In genomic region chrX:122739770-122740169, GRCh38 we compare ENCODE assay signal across 21 cellular contexts.
DNase-seq lines count a peak whose midpoint lies in the region; ATAC-seq and TF ChIP-seq lines count a peak whose summit lies in the region.
"Had no signal": no experiment of that assay in that cellular context is flagged by ENCODE, and none has a peak within 500 bp of the region (broad histone marks: within the 10 kb centered on the region; RNA-seq: fewer than 3 reads in every experiment).

No MANE protein-coding gene starts in this region.

- in situ Hi-C loops in mammary epithelial cell (cut with MboI; ENCODE audit: low sequenced_read_pairs in 2 of 2) = no loop called here
- in situ Hi-C loops in SK-MEL-5 (cut with HindIII; ENCODE audit: low pct_unique_long_range_greater_than_20kb, low sequenced_read_pairs) = no loop called here

- intact Hi-C loops in MCF 10A (cut with micrococcal nuclease) = no loop called here
- intact Hi-C loops in mammary epithelial cell (cut with micrococcal nuclease) = no loop called here

- CTCF ChIA-PET in MCF 10A (lab: Yijun Ruan, JAX) = no interaction called here
- CTCF ChIA-PET in mammary epithelial cell (lab: Charles Lee; ENCODE audit: low non-redundant PET) = interaction anchor here (0.7 kb wide), 1 partner anchor 208 kb away, joined by 3 read pairs; no protein-coding TSS in a partner anchor

- no peak overlapping the region for H3K27ac Mint-ChIP-seq in MCF 10A (ENCODE audit: low read depth, unreplicated experiment)
- H3K27ac Mint-ChIP-seq: activated CD8-positive, alpha-beta T cell treated with anti-CD3 and anti-CD28 coated beads for 36 hours; activated naive CD8-positive, alpha-beta T cell treated with anti-CD3 and anti-CD28 coated beads, Interleukin-2, amount 10 ng/mL, durations not matched to agents 7 days and 5 days; CD8-positive, alpha-beta T cell; stimulated activated naive CD8-positive, alpha-beta T cell treated with anti-CD3 and anti-CD28 coated beads, Interleukin-15, amount 100 ng/mL, for 72 hours had no signal

- H3K4me3 ChIP-seq in mammary epithelial cell (replicated peaks in 1 of 3; ENCODE audit: insufficient read depth in 1 of 3, low read depth in 2 of 3, low read length in 3 of 3) = no peak overlapping the region
- H3K4me3 ChIP-seq: breast epithelium, upper lobe of left lung had no signal

- H2AFZ ChIP-seq in mammary epithelial cell (ENCODE audit: low read depth, low read length) = no peak overlapping the region

- ATAC-seq in GM18517 (IDR thresholded peaks at IDR 0.05; ENCODE audit: unreplicated experiment) (no peak), GM18909 (IDR thresholded peaks at IDR 0.05; ENCODE audit: poor library complexity, unreplicated experiment) (no peak)
- ATAC-seq: activated CD8-positive, alpha-beta T cell treated with anti-CD3 and anti-CD28 coated beads for 36 hours; activated T-cell treated with anti-CD3 and anti-CD28 coated beads, Interleukin-2, amount 50 U/mL, for 4 hours; CD8-positive, alpha-beta T cell; sciatic nerve; stimulated activated naive CD8-positive, alpha-beta T cell treated with anti-CD3 and anti-CD28 coated beads, Interleukin-15, amount 100 ng/mL, for 72 hours had no signal

- DNase-seq in MCF 10A (ENCODE audit: unreplicated experiment) = peak; percentile 1
- no peak for DNase-seq in mammary epithelial cell
- DNase-seq in SK-MEL-5 (ENCODE audit: low read depth, low spot score) = peak; percentile 2
- peak; percentile 0 for DNase-seq in globus pallidus (ENCODE audit: low spot score)
- no peak for DNase-seq in activated CD4-positive, alpha-beta T cell treated with anti-CD3 and anti-CD28 coated beads for 48 hours
- no peak for DNase-seq in activated CD4-positive, alpha-beta T cell treated with anti-CD3 and anti-CD28 coated beads for 4 hours
- DNase-seq: activated CD8-positive, alpha-beta T cell treated with anti-CD3 and anti-CD28 coated beads for 36 hours; activated naive CD8-positive, alpha-beta T cell treated with anti-CD3 and anti-CD28 coated beads, Interleukin-2, amount 10 ng/mL, durations not matched to agents 7 days and 5 days; activated T-cell treated with anti-CD3 and anti-CD28 coated beads, Interleukin-2, amount 50 U/mL, for 4 hours; CD8-positive, alpha-beta T cell; KG1; NCI-H1092 treated with DMSO at 0.1 percent for 48 hours; NCI-H774; nucleus accumbens; stimulated activated naive CD8-positive, alpha-beta T cell treated with anti-CD3 and anti-CD28 coated beads, Interleukin-15, amount 100 ng/mL, for 72 hours; upper lobe of left lung had no signal

- dilution Hi-C loops in mammary epithelial cell (cut with HindIII; ENCODE audit: low sequenced_read_pairs) = no loop called here

- TF ChIP-seq CTCF in MCF 10A (IDR thresholded peaks at IDR 0.05; ENCODE audit: unreplicated experiment) (no peak), mammary epithelial cell (conservative IDR thresholded peaks at IDR 0.05 in 1 of 2, IDR thresholded peaks at IDR 0.05 in 1 of 2; ENCODE audit: extremely low read depth in 1 of 2, insufficient read depth in 1 of 2, low read depth in 1 of 2, low read length in 2 of 2) (peak in 1 of 2 donors; percentile 50)

- no peak overlapping the region for H3K4me2 ChIP-seq in mammary epithelial cell (ENCODE audit: insufficient read depth, low read depth, low read length)

- peaks cover 7% of the 10 kb centered on the region for H3K36me3 Mint-ChIP-seq in MCF 10A (ENCODE audit: insufficient read depth, unreplicated experiment)
- H3K36me3 Mint-ChIP-seq: activated naive CD8-positive, alpha-beta T cell treated with anti-CD3 and anti-CD28 coated beads, Interleukin-2, amount 10 ng/mL, durations not matched to agents 7 days and 5 days; CD8-positive, alpha-beta T cell had no signal

- no peak overlapping the region for H3K27ac ChIP-seq in mammary epithelial cell (ENCODE audit: insufficient read depth, low read depth, low read length)
- H3K27ac ChIP-seq: breast epithelium, HL-60, upper lobe of left lung had no signal

- no peaks in the 10 kb centered on the region for H3K36me3 ChIP-seq in mammary epithelial cell (ENCODE audit: insufficient read depth, low read length)
- H3K36me3 ChIP-seq: breast epithelium, upper lobe of left lung had no signal

- no peaks in the 10 kb centered on the region for H3K79me2 ChIP-seq in mammary epithelial cell (ENCODE audit: insufficient read depth, low read length)

- no peaks in the 10 kb centered on the region for H3K4me1 ChIP-seq in mammary epithelial cell (ENCODE audit: insufficient read depth, low read length)
- H3K4me1 ChIP-seq: breast epithelium, upper lobe of left lung had no signal

- H3K9ac ChIP-seq in mammary epithelial cell (ENCODE audit: insufficient read depth, low read length) = no peak overlapping the region

- H3K27me3 ChIP-seq in mammary epithelial cell (ENCODE audit: insufficient read depth, low read length) = no peaks in the 10 kb centered on the region
- H3K27me3 ChIP-seq: breast epithelium, upper lobe of left lung had no signal

- no peaks in the 10 kb centered on the region for H3K4me1 Mint-ChIP-seq in MCF 10A (ENCODE audit: insufficient read depth, unreplicated experiment)
- H3K4me1 Mint-ChIP-seq: activated naive CD8-positive, alpha-beta T cell treated with anti-CD3 and anti-CD28 coated beads, Interleukin-2, amount 10 ng/mL, durations not matched to agents 7 days and 5 days; stimulated activated naive CD8-positive, alpha-beta T cell treated with anti-CD3 and anti-CD28 coated beads, Interleukin-15, amount 100 ng/mL, for 72 hours had no signal

- H3K9me3 Mint-ChIP-seq in MCF 10A (ENCODE audit: unreplicated experiment) = peaks cover 19% of the 10 kb centered on the region
- H3K9me3 Mint-ChIP-seq: activated CD8-positive, alpha-beta T cell treated with anti-CD3 and anti-CD28 coated beads for 36 hours; activated naive CD8-positive, alpha-beta T cell treated with anti-CD3 and anti-CD28 coated beads, Interleukin-2, amount 10 ng/mL, durations not matched to agents 7 days and 5 days; stimulated activated naive CD8-positive, alpha-beta T cell treated with anti-CD3 and anti-CD28 coated beads, Interleukin-15, amount 100 ng/mL, for 72 hours had no signal

- no peaks in the 10 kb centered on the region for H3K27me3 Mint-ChIP-seq in MCF 10A (ENCODE audit: insufficient read depth, unreplicated experiment)
- H3K27me3 Mint-ChIP-seq: activated CD8-positive, alpha-beta T cell treated with anti-CD3 and anti-CD28 coated beads for 36 hours; activated naive CD8-positive, alpha-beta T cell treated with anti-CD3 and anti-CD28 coated beads, Interleukin-2, amount 10 ng/mL, durations not matched to agents 7 days and 5 days; stimulated activated naive CD8-positive, alpha-beta T cell treated with anti-CD3 and anti-CD28 coated beads, Interleukin-15, amount 100 ng/mL, for 72 hours had no signal

- WGBS in mammary epithelial cell (ENCODE audit: low coverage, missing lambda C conversion rate) = 0% methylated on average over 1 of the region's 1 CpG

- H4K20me1 ChIP-seq in mammary epithelial cell (ENCODE audit: insufficient read depth, low read length) = no peaks in the 10 kb centered on the region

- no peaks in the 10 kb centered on the region for H3K9me3 ChIP-seq in mammary epithelial cell (replicated peaks; ENCODE audit: insufficient read depth, low read length)
- H3K9me3 ChIP-seq: upper lobe of left lung had no signal

- BruUV-seq in MCF 10A (replicated peaks; lab: Mats Ljungman, UMichigan) = no TSS peak
- BruUV-seq in mammary epithelial cell (replicated peaks; lab: Mats Ljungman, UMichigan) = no TSS peak

- H3K4me3 Mint-ChIP-seq in MCF 10A (ENCODE audit: unreplicated experiment) = no peak overlapping the region
- H3K4me3 Mint-ChIP-seq: activated CD8-positive, alpha-beta T cell treated with anti-CD3 and anti-CD28 coated beads for 36 hours; activated naive CD8-positive, alpha-beta T cell treated with anti-CD3 and anti-CD28 coated beads, Interleukin-2, amount 10 ng/mL, durations not matched to agents 7 days and 5 days; activated T-cell treated with anti-CD3 and anti-CD28 coated beads, Interleukin-2, amount 50 U/mL, for 4 hours; CD8-positive, alpha-beta T cell; stimulated activated naive CD8-positive, alpha-beta T cell treated with anti-CD3 and anti-CD28 coated beads, Interleukin-15, amount 100 ng/mL, for 72 hours had no signal

- POLR2A ChIA-PET in MCF 10A (lab: Yijun Ruan, JAX) = no interaction called here

Comparison
In these comparisons a context has a peak if more than half of its experiments do, and no peak if none do; other contexts are left out.
1. DNase-seq: peak in MCF 10A (single experiment), SK-MEL-5 (single experiment) and globus pallidus (single experiment); none in mammary epithelial cell (single experiment), activated CD4-positive, alpha-beta T cell treated with anti-CD3 and anti-CD28 coated beads for 48 hours (single experiment) and activated CD4-positive, alpha-beta T cell treated with anti-CD3 and anti-CD28 coated beads for 4 hours (0 of 2).